ENCODE assay signal across 17 cellular contexts in genomic region chr22:20204821-20205220, GRCh38. TPM values are rescaled to one million over a fixed set of nuclear protein-coding genes. Genes with fewer than 3 reads are reported as not detected.
A peak's percentile ranks its signal among the peaks of the same experiment; 100 is the strongest.
DNase-seq lines count a peak whose midpoint lies in the region; ATAC-seq, FAIRE-seq and TF ChIP-seq lines count a peak whose summit lies in the region.
"Had no signal": no experiment of that assay in that cellular context is flagged by ENCODE, and none has a peak within 500 bp of the region (broad histone marks: within the 10 kb centered on the region; RNA-seq: fewer than 3 reads in every experiment).

No MANE protein-coding gene starts in this region.

- DNase-seq in activated T-cell treated with anti-CD3 and anti-CD28 coated beads, Interleukin-2, amount 50 U/mL, for 24 hours: no peak
- no peak for DNase-seq in activated T-cell treated with anti-CD3 and anti-CD28 coated beads, Interleukin-2, amount 50 U/mL, for 4 hours
- DNase-seq in SK-N-MC (ENCODE audit: low read depth, low spot score) (no peak), kidney (no peak), NOMO-1 treated with DMSO at 0.1 percent for 48 hours (lab: John Stamatoyannopoulos, UW; ENCODE audit: unreplicated experiment) (no peak), glomerular visceral epithelial cell (ENCODE audit: extremely low spot score) (no peak)
- no peak for DNase-seq in stimulated activated effector memory CD8-positive, alpha-beta T cell treated with anti-CD3 and anti-CD28 coated beads, Interleukin-12 subunit alpha, Interleukin-12 subunit beta, amount 100 ng/mL, for 72 hours (ENCODE audit: low spot score in 2 of 2)
- DNase-seq: NCI-H187 treated with DMSO at 0.1 percent for 48 hours; psoas muscle; stimulated activated CD4-positive, alpha-beta T cell treated with anti-CD3 and anti-CD28 coated beads, Interleukin-1b, Interleukin-23, amount 100 ng/mL, for 48 hours had no signal

- H3K9me3 ChIP-seq in SK-N-MC (ENCODE audit: low read depth, low read length) (no peaks in the 10 kb centered on the region), kidney (ENCODE audit: control insufficient read depth in 1 of 2, low read length in 2 of 2) (no peaks in the 10 kb centered on the region)
- H3K9me3 ChIP-seq: psoas muscle had no signal

- H3K36me3 Mint-ChIP-seq in activated T-cell treated with anti-CD3 and anti-CD28 coated beads, Interleukin-2, amount 50 U/mL, for 24 hours (ENCODE audit: low read depth): peaks cover 2% of the 10 kb centered on the region
- peaks cover 2% of the 10 kb centered on the region for H3K36me3 Mint-ChIP-seq in activated T-cell treated with anti-CD3 and anti-CD28 coated beads, Interleukin-2, amount 50 U/mL, for 4 hours (ENCODE audit: insufficient read depth)
- H3K36me3 Mint-ChIP-seq in stimulated activated effector memory CD8-positive, alpha-beta T cell treated with anti-CD3 and anti-CD28 coated beads, Interleukin-12 subunit alpha, Interleukin-12 subunit beta, amount 100 ng/mL, for 72 hours: no peaks in the 10 kb centered on the region
- H3K36me3 Mint-ChIP-seq: activated naive CD4-positive, alpha-beta T cell treated with anti-CD3 and anti-CD28 coated beads, Interleukin-2, amount 50 U/mL, for 24 hours; WTC11 had no signal

- no peak overlapping the region for H3K27ac Mint-ChIP-seq in activated T-cell treated with anti-CD3 and anti-CD28 coated beads, Interleukin-2, amount 50 U/mL, for 24 hours
- H3K27ac Mint-ChIP-seq in stimulated activated effector memory CD8-positive, alpha-beta T cell treated with anti-CD3 and anti-CD28 coated beads, Interleukin-12 subunit alpha, Interleukin-12 subunit beta, amount 100 ng/mL, for 72 hours: peak overlapping the region; percentile 93

- H3K36me3 ChIP-seq in SK-N-MC (ENCODE audit: insufficient read depth, low read length): no peaks in the 10 kb centered on the region
- H3K36me3 ChIP-seq in kidney (ENCODE audit: control insufficient read depth in 1 of 2, insufficient read depth in 2 of 2, low read length in 2 of 2): no peaks in the 10 kb centered on the region

- FAIRE-seq in kidney (lab: Jason Lieb, UNC): no peak
- FAIRE-seq: bronchial epithelial cell, islet of Langerhans had no signal

- peaks cover 26% of the 10 kb centered on the region for H3K4me1 Mint-ChIP-seq in activated T-cell treated with anti-CD3 and anti-CD28 coated beads, Interleukin-2, amount 50 U/mL, for 24 hours (ENCODE audit: low read depth)
- peaks cover 21% of the 10 kb centered on the region for H3K4me1 Mint-ChIP-seq in activated T-cell treated with anti-CD3 and anti-CD28 coated beads, Interleukin-2, amount 50 U/mL, for 4 hours (ENCODE audit: low read depth)
- peaks cover 30% of the 10 kb centered on the region for H3K4me1 Mint-ChIP-seq in stimulated activated effector memory CD8-positive, alpha-beta T cell treated with anti-CD3 and anti-CD28 coated beads, Interleukin-12 subunit alpha, Interleukin-12 subunit beta, amount 100 ng/mL, for 72 hours

- no peaks in the 10 kb centered on the region for H3K27me3 Mint-ChIP-seq in activated T-cell treated with anti-CD3 and anti-CD28 coated beads, Interleukin-2, amount 50 U/mL, for 24 hours
- no peaks in the 10 kb centered on the region for H3K27me3 Mint-ChIP-seq in activated T-cell treated with anti-CD3 and anti-CD28 coated beads, Interleukin-2, amount 50 U/mL, for 4 hours (ENCODE audit: low read depth)
- H3K27me3 Mint-ChIP-seq: activated naive CD4-positive, alpha-beta T cell treated with anti-CD3 and anti-CD28 coated beads, Interleukin-2, amount 50 U/mL, for 24 hours had no signal

- peak overlapping the region; percentile 64 for H3K9ac ChIP-seq in SK-N-MC (ENCODE audit: insufficient read length)
- no peak overlapping the region for H3K9ac ChIP-seq in kidney (ENCODE audit: low read length in 2 of 2)

- no peak for TF ChIP-seq CTCF in kidney (IDR thresholded peaks at IDR 0.05; ENCODE audit: borderline replicate concordance, extremely low read depth, insufficient read depth)

- no peak for ATAC-seq in activated T-cell treated with anti-CD3 and anti-CD28 coated beads, Interleukin-2, amount 50 U/mL, for 4 hours
- no peak for ATAC-seq in stimulated activated effector memory CD8-positive, alpha-beta T cell treated with anti-CD3 and anti-CD28 coated beads, Interleukin-12 subunit alpha, Interleukin-12 subunit beta, amount 100 ng/mL, for 72 hours
- ATAC-seq in HG02885 (IDR thresholded peaks at IDR 0.05; ENCODE audit: poor library complexity, unreplicated experiment): no peak
- ATAC-seq: Panc1, psoas muscle had no signal

- peak overlapping the region; percentile 10 for H3K4me3 Mint-ChIP-seq in activated T-cell treated with anti-CD3 and anti-CD28 coated beads, Interleukin-2, amount 50 U/mL, for 24 hours
- no peak overlapping the region for H3K4me3 Mint-ChIP-seq in activated T-cell treated with anti-CD3 and anti-CD28 coated beads, Interleukin-2, amount 50 U/mL, for 4 hours
- no peak overlapping the region for H3K4me3 Mint-ChIP-seq in stimulated activated effector memory CD8-positive, alpha-beta T cell treated with anti-CD3 and anti-CD28 coated beads, Interleukin-12 subunit alpha, Interleukin-12 subunit beta, amount 100 ng/mL, for 72 hours
- H3K4me3 Mint-ChIP-seq: WTC11 had no signal

- intact Hi-C loops in kidney (cut with DNase I): no loop called here

- H3K9me3 Mint-ChIP-seq in activated T-cell treated with anti-CD3 and anti-CD28 coated beads, Interleukin-2, amount 50 U/mL, for 24 hours: no peaks in the 10 kb centered on the region
- no peaks in the 10 kb centered on the region for H3K9me3 Mint-ChIP-seq in activated T-cell treated with anti-CD3 and anti-CD28 coated beads, Interleukin-2, amount 50 U/mL, for 4 hours
- H3K9me3 Mint-ChIP-seq in stimulated activated effector memory CD8-positive, alpha-beta T cell treated with anti-CD3 and anti-CD28 coated beads, Interleukin-12 subunit alpha, Interleukin-12 subunit beta, amount 100 ng/mL, for 72 hours: no peaks in the 10 kb centered on the region
- H3K9me3 Mint-ChIP-seq: activated naive CD4-positive, alpha-beta T cell treated with anti-CD3 and anti-CD28 coated beads, Interleukin-2, amount 50 U/mL, for 24 hours; WTC11 had no signal

- H3K4me3 ChIP-seq in SK-N-MC (peak overlapping the region; percentile 92), kidney (ENCODE audit: low read length in 2 of 2) (no peak overlapping the region)
- H3K4me3 ChIP-seq: psoas muscle had no signal

- H3K27ac ChIP-seq in SK-N-MC: peak overlapping the region; percentile 94
- peak overlapping the region; percentile 41 to 43 for H3K27ac ChIP-seq in kidney (ENCODE audit: low read depth in 2 of 2, low read length in 2 of 2)
- H3K27ac ChIP-seq: psoas muscle had no signal

- peaks cover 16 to 28% of the 10 kb centered on the region in 2 donors for H3K4me1 ChIP-seq in kidney (ENCODE audit: control insufficient read depth in 1 of 2, insufficient read depth in 1 of 2, low read depth in 1 of 2, low read length in 2 of 2)

RNA-seq across cellular contexts. Expression of gene CCDC188, which starts 54.0 kb away (rescaled TPM):
- not detected for total RNA-seq in activated T-cell treated with anti-CD3 and anti-CD28 coated beads, Interleukin-2, amount 50 U/mL, for 4 hours
- total RNA-seq in kidney: 2.8 TPM
- 0.54 TPM for polyA plus RNA-seq in kidney (ENCODE audit: insufficient read depth, low read depth, low replicate concordance)
- total RNA-seq: bronchial epithelial cell, WTC11 had no signal
- polyA plus RNA-seq: AG04450 had no signal
